Comparison of ENCODE assay signal across 7 cellular contexts in the genomic region with DNA sequence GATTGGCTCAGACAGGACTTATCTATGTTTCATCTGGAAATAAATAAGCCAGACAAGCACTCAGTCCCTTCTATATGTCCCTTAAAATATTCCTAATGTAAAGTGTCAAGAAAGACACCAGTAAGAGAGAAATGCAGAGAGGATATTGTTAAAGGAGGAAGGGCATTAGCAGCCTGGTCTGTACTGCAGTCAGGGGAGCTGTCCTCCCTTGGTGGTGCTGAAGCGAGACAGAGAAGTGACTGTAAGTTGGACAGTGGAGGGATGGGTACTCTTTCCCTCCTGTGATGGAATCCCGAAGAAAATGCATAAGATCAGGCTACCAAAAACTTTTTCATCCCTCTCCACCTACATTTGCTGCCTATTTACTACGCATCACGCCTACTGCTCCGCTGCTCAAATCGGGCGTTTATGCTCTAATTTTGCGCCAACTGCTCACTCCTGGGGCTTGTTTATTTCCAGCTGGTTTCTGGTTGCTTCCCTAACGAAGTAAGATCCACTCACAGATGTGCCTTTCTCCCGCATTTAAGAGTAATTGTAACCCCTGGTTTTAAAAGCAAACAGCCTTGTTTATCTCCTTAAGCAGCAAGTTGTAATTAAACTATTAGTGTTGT. TPM values are rescaled to one million over a fixed set of nuclear protein-coding genes. Genes with fewer than 3 reads are reported as not detected.
DNase-seq lines count a peak whose midpoint lies in the region; ATAC-seq and TF ChIP-seq lines count a peak whose summit lies in the region.

No MANE protein-coding gene starts in this region.

- CTCF ChIA-PET in PC-3 (lab: Charles Lee): no interaction called here
- CTCF ChIA-PET in mammary epithelial cell (lab: Charles Lee; ENCODE audit: low non-redundant PET): no interaction called here

- no peaks in the 10 kb centered on the region for H3K4me1 ChIP-seq in PC-3 (ENCODE audit: insufficient read depth, low read length)
- no peaks in the 10 kb centered on the region for H3K4me1 ChIP-seq in mammary epithelial cell (ENCODE audit: insufficient read depth, low read length)

- no peaks in the 10 kb centered on the region for H3K79me2 ChIP-seq in PC-3 (ENCODE audit: low read length)
- no peaks in the 10 kb centered on the region for H3K79me2 ChIP-seq in mammary epithelial cell (ENCODE audit: insufficient read depth, low read length)

- H3K4me2 ChIP-seq in PC-3 (ENCODE audit: low read length) (no peak overlapping the region), mammary epithelial cell (ENCODE audit: insufficient read depth, low read depth, low read length) (no peak overlapping the region)

- TF ChIP-seq CTCF in PC-3 (conservative IDR thresholded peaks at IDR 0.05; ENCODE audit: low read depth, low read length): no peak
- TF ChIP-seq CTCF in mammary epithelial cell (conservative IDR thresholded peaks at IDR 0.05 in 1 of 2, IDR thresholded peaks at IDR 0.05 in 1 of 2; ENCODE audit: extremely low read depth in 1 of 2, insufficient read depth in 1 of 2, low read depth in 1 of 2, low read length in 2 of 2): no peak

- H3K27me3 ChIP-seq in PC-3 (ENCODE audit: low read length) (peaks cover 44% of the 10 kb centered on the region), mammary epithelial cell (ENCODE audit: insufficient read depth, low read length) (peaks cover 15% of the 10 kb centered on the region)

- H3K27ac ChIP-seq in PC-3 (ENCODE audit: low read length): no peak overlapping the region
- H3K27ac ChIP-seq in mammary epithelial cell (ENCODE audit: insufficient read depth, low read depth, low read length): no peak overlapping the region

- 35% methylated on average over 10 of the region's 10 CpGs for WGBS in mammary epithelial cell (ENCODE audit: low coverage, missing lambda C conversion rate)

- ATAC-seq in PC-3 (0 out of 2 replicates have a peak, but pooled peaks have one; percentile 38), GM19463 (IDR thresholded peaks at IDR 0.05; ENCODE audit: unreplicated experiment) (no peak), GM18861 (IDR thresholded peaks at IDR 0.05; ENCODE audit: unreplicated experiment) (no peak)

- intact Hi-C loops in PC-3 (cut with micrococcal nuclease): no loop called here
- intact Hi-C loops in mammary epithelial cell (cut with micrococcal nuclease): no loop called here

- H3K9me2 ChIP-seq in PC-3 (replicated peaks; ENCODE audit: low read length): no peaks in the 10 kb centered on the region

- in situ Hi-C loops in mammary epithelial cell (cut with MboI; ENCODE audit: low sequenced_read_pairs in 2 of 2): no loop called here

- no peaks in the 10 kb centered on the region for H4K20me1 ChIP-seq in PC-3 (ENCODE audit: low read length)
- no peaks in the 10 kb centered on the region for H4K20me1 ChIP-seq in mammary epithelial cell (ENCODE audit: insufficient read depth, low read length)

- POLR2A ChIA-PET in PC-3 (lab: Charles Lee; ENCODE audit: unreplicated experiment): no interaction called here

- dilution Hi-C loops in mammary epithelial cell (cut with HindIII; ENCODE audit: low sequenced_read_pairs): loop anchor here (5.0 kb wide), 1 partner anchor 51 kb away; no protein-coding TSS in a partner anchor

- H3K4me3 ChIP-seq in PC-3 (ENCODE audit: low read length): no peak overlapping the region
- no peak overlapping the region for H3K4me3 ChIP-seq in mammary epithelial cell (replicated peaks in 1 of 3; ENCODE audit: insufficient read depth in 1 of 3, low read depth in 2 of 3, low read length in 3 of 3)

- H3F3A ChIP-seq in PC-3 (ENCODE audit: low read length, unreplicated experiment): no peaks in the 10 kb centered on the region

- DNase-seq in H4 (ENCODE audit: low spot score) (peak; percentile 42), PC-3 (peak; percentile 62), mammary epithelial cell (peak; percentile 24), lung microvascular endothelial cell (ENCODE audit: low read depth in 2 of 2) (peak; percentile 61 to 66), NCI-H1105 (lab: John Stamatoyannopoulos, UW) (no peak)

- H3K36me3 ChIP-seq in PC-3 (ENCODE audit: low read depth, low read length): no peaks in the 10 kb centered on the region
- no peaks in the 10 kb centered on the region for H3K36me3 ChIP-seq in mammary epithelial cell (ENCODE audit: insufficient read depth, low read length)

- H2AFZ ChIP-seq in PC-3 (ENCODE audit: low read length) (no peak overlapping the region), mammary epithelial cell (ENCODE audit: low read depth, low read length) (no peak overlapping the region)

- BruUV-seq in PC-3 (replicated peaks; lab: Mats Ljungman, UMichigan): no TSS peak
- BruUV-seq in mammary epithelial cell (replicated peaks; lab: Mats Ljungman, UMichigan): no TSS peak

- H3K9ac ChIP-seq in PC-3 (ENCODE audit: low read length): no peak overlapping the region
- no peak overlapping the region for H3K9ac ChIP-seq in mammary epithelial cell (ENCODE audit: insufficient read depth, low read length)

- H3K9me3 ChIP-seq in PC-3 (ENCODE audit: low read length) (no peaks in the 10 kb centered on the region), mammary epithelial cell (replicated peaks; ENCODE audit: insufficient read depth, low read length) (no peaks in the 10 kb centered on the region)

RNA-seq across cellular contexts. Expression of gene PHACTR1, which starts 35.2 kb away (rescaled TPM):
- total RNA-seq in H4 (2014; rRNA removed; shearing (Covaris generic)): 1.8 and 3.3 TPM in 2 replicates
- total RNA-seq in PC-3 (2014; rRNA removed): not detected in 2 replicates
- under 1 TPM in 1 of 2 donors, not detected in 1; 0.33 TPM for total RNA-seq in mammary epithelial cell
- polyA plus RNA-seq in mammary epithelial cell: not detected
- polyA minus RNA-seq in mammary epithelial cell: not detected
- 0.40 and 1.3 TPM in 2 replicates for total RNA-seq in lung microvascular endothelial cell
